In genomic region chr12:121391619-121392324, GRCh38 we compare ENCODE assay signal across 1 cellular context.
TF ChIP-seq lines count a peak whose summit lies in the region.

No MANE protein-coding gene starts in this region.

TF ChIP-seq in SK-N-SH, 30 proteins besides CTCF, POLR2A, EP300 and RAD21 (continued from another document):
- no peak for TF ChIP-seq USF2 (IDR thresholded peaks at IDR 0.05; ENCODE audit: borderline replicate concordance, low read depth, low read length)
- peak; percentile 25; the same call in 1 of the 2 replicates for TF ChIP-seq RXRA (IDR thresholded peaks at IDR 0.05; ENCODE audit: borderline replicate concordance, low read depth)
- peak; percentile 71 for TF ChIP-seq TEAD4 (IDR thresholded peaks at IDR 0.05; ENCODE audit: borderline replicate concordance, insufficient read depth)
- TF ChIP-seq NFIC (IDR thresholded peaks at IDR 0.05; ENCODE audit: borderline replicate concordance), result peak; percentile 98
- TF ChIP-seq ZBTB33 (IDR thresholded peaks at IDR 0.05; ENCODE audit: borderline replicate concordance, low read depth), result no peak
- TF ChIP-seq EZH2phosphoT487 (IDR thresholded peaks at IDR 0.05; ENCODE audit: borderline replicate concordance, low read depth), result no peak
- TF ChIP-seq TAF1 (IDR thresholded peaks at IDR 0.05; ENCODE audit: borderline replicate concordance, low read depth, low read length), result no peak
- no peak for TF ChIP-seq NRF1 (IDR thresholded peaks at IDR 0.05; ENCODE audit: low read depth, low read length)
- peak; percentile 22; the same call in 1 of the 2 replicates for TF ChIP-seq FOSL2 (IDR thresholded peaks at IDR 0.05; ENCODE audit: borderline replicate concordance, low read depth)
- no peak for TF ChIP-seq USF1 (IDR thresholded peaks at IDR 0.05; ENCODE audit: borderline replicate concordance, low read depth)
- peak; percentile 99 for TF ChIP-seq TCF12 (IDR thresholded peaks at IDR 0.05)
